24 cellular contexts compared by ENCODE assay signal in genomic region chr2:168175469-168175868, GRCh38.
"Had no signal": no experiment of that assay in that cellular context is flagged by ENCODE, and none has a peak within 500 bp of the region (broad histone marks: within the 10 kb centered on the region; RNA-seq: fewer than 3 reads in every experiment).

No MANE protein-coding gene starts in this region.

- H3K27me3 Mint-ChIP-seq: activated B cell treated with CpG ODN at 0.5 μM for 24 hours; activated CD4-positive, alpha-beta memory T cell treated with anti-CD3 and anti-CD28 coated beads, Interleukin-2, amount 10 ng/mL, durations not matched to agents 7 days and 5 days; activated CD4-positive, alpha-beta T cell treated with anti-CD3 and anti-CD28 coated beads, Interleukin-2, amount 10 ng/mL, durations not matched to agents 24 days and 14 days; activated naive CD8-positive, alpha-beta T cell treated with anti-CD3 and anti-CD28 coated beads, Interleukin-2, amount 10 ng/mL, durations not matched to agents 7 days and 5 days had no signal

- FAIRE-seq: TTC549 had no signal

- H3K9me3 ChIP-seq: breast epithelium had no signal

- H3K36me3 ChIP-seq: breast epithelium had no signal

- H3K4me3 ChIP-seq: breast epithelium had no signal

- DNase-seq: activated B cell treated with CpG ODN at 0.5 μM for 24 hours; activated CD4-positive, alpha-beta T cell treated with anti-CD3 and anti-CD28 coated beads for 1 hour; activated naive CD4-positive, alpha-beta T cell treated with anti-CD3 and anti-CD28 coated beads, Interleukin-2, amount 50 U/mL, for 16 hours; activated naive CD8-positive, alpha-beta T cell treated with anti-CD3 and anti-CD28 coated beads, Interleukin-2, amount 10 ng/mL, durations not matched to agents 7 days and 5 days; activated T-cell treated with anti-CD3 and anti-CD28 coated beads for 4 hours; activated T-cell treated with anti-CD3 and anti-CD28 coated beads, Interleukin-2, amount 50 U/mL, for 48 hours; aorta; caudate nucleus; KBM-7; NCI-H1048; NCI-H1930; NCI-H2171; NCI-H226; NCI-H526; NCI-H774; NK-92 treated with Interleukin-12 subunit alpha and Interleukin-12 subunit beta, amount 100 ng/mL, for 24 hours; PC-3; SHP77 treated with DMSO at 0.1 percent for 48 hours; T1000 had no signal

- H3K9me3 Mint-ChIP-seq: activated B cell treated with CpG ODN at 0.5 μM for 24 hours; activated CD4-positive, alpha-beta memory T cell treated with anti-CD3 and anti-CD28 coated beads, Interleukin-2, amount 10 ng/mL, durations not matched to agents 7 days and 5 days; activated CD4-positive, alpha-beta T cell treated with anti-CD3 and anti-CD28 coated beads, Interleukin-2, amount 10 ng/mL, durations not matched to agents 24 days and 14 days; activated naive CD8-positive, alpha-beta T cell treated with anti-CD3 and anti-CD28 coated beads, Interleukin-2, amount 10 ng/mL, durations not matched to agents 7 days and 5 days; activated T-helper 2 cell treated with anti-CD3 and anti-CD28 coated beads, Interferon-gamma antibody, Interleukin-2, Interleukin-4, amounts not matched to agents 10 μg/mL and 5 μg/mL and 100 μg/mL, durations not matched to agents 14 hours and 24 hours and 36 hours had no signal

- H3K27me3 ChIP-seq: breast epithelium had no signal

- H3K27ac ChIP-seq: breast epithelium had no signal

- ATAC-seq: PC-3 had no signal

- H3K4me1 ChIP-seq: breast epithelium had no signal
